Comparison of ENCODE assay signal across 22 cellular contexts in the genomic region with DNA sequence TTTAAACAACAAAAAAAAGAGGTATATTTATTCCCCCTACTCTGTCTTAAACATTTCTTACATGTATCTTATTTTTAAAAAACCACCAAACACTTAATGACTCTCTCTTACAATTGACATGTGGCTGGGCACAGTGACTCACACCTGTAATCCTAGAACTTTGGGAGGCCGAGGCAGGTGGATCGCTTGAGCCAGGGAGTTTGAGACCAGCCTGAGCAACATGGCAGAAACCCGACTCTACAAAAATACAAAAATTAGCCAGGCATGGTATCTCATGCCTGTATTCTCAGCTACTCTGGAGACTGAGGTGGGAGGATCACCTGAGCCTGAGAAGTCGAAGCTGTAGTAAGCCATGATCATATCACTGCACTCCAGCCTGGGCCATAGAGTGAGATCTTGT.
"Had no signal": no experiment of that assay in that cellular context is flagged by ENCODE, and none has a peak within 500 bp of the region (broad histone marks: within the 10 kb centered on the region; RNA-seq: fewer than 3 reads in every experiment).

No MANE protein-coding gene starts in this region.

- FAIRE-seq: RCC 7860 had no signal

- H3K9me3 ChIP-seq: adrenal gland had no signal

- H3K27me3 ChIP-seq: adrenal gland had no signal

- H3K36me3 ChIP-seq: adrenal gland, SJSA1 had no signal

- DNase-seq: activated CD4-positive, alpha-beta T cell treated with anti-CD3 and anti-CD28 coated beads for 4 hours; activated CD8-positive, alpha-beta memory T cell treated with anti-CD3 and anti-CD28 coated beads, Interleukin-2, amount 50 U/mL, for 4 hours; activated CD8-positive, alpha-beta T cell treated with anti-CD3 and anti-CD28 coated beads for 36 hours; activated gamma-delta T cell treated with Interleukin-2 at 50 U/mL for 16 hours; activated naive CD4-positive, alpha-beta T cell treated with anti-CD3 and anti-CD28 coated beads, Interleukin-2, amount 50 U/mL, for 16 hours; activated naive CD8-positive, alpha-beta T cell treated with anti-CD3 and anti-CD28 coated beads, Interleukin-2, amount 10 ng/mL, durations not matched to agents 7 days and 5 days; activated T-cell treated with anti-CD3 and anti-CD28 coated beads, Interleukin-2, amount 50 U/mL, for 72 hours; adrenal gland; anterior cingulate cortex; cerebellar nuclear complex; NCI-H1048; NCI-H146; NCI-H187 treated with DMSO at 0.1 percent for 48 hours; NCI-H2081 treated with DMSO at 0.1 percent for 48 hours; NCI-H510A treated with DMSO at 0.1 percent for 48 hours; NCI-H69; NK-92 treated with Interleukin-12 subunit alpha and Interleukin-12 subunit beta, amount 100 ng/mL, for 24 hours; OCI-M1; SHP77 had no signal

- ATAC-seq: activated CD4-positive, CD25-positive, alpha-beta regulatory T cell treated with anti-CD3 and anti-CD28 coated beads, Interleukin-2, amount 50 U/mL, for 24 hours; activated CD8-positive, alpha-beta T cell treated with anti-CD3 and anti-CD28 coated beads for 36 hours; activated T-cell treated with anti-CD3 and anti-CD28 coated beads, Interleukin-2, amount 50 U/mL, for 72 hours had no signal

- H3K4me1 ChIP-seq: adrenal gland, SJSA1 had no signal

- H3K27ac ChIP-seq: adrenal gland, SJSA1 had no signal

- H3K4me3 ChIP-seq: adrenal gland, SJSA1 had no signal
